8 cellular contexts compared by ENCODE assay signal in the genomic region with DNA sequence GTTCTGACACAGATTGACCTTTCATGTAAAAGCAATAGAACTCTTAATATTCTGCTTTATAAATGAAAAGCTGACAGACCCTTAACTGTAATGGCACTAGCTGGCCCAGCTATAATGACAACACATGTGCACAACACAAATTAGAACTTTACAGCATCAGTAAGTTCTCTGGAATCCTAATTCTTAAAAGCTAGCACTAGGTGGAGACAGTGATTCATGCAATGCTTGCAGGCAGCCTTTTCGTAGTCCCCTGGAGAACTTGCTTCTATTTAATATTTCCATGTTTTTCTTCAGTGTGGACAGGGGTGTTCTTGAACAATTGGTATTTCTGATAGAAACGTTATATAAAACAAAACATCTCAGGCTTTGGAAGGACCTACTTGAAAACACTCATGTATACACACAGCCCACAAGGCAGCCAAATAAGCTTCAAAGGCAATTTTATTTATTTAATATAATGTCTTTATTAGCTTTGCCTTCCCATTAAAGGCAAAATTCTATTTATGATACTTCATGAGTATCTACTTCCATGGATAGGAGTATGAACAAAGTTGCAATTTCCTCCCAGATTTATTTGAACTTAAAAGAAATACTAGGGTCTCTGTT.
DNase-seq lines count a peak whose midpoint lies in the region; TF ChIP-seq lines count a peak whose summit lies in the region.

No MANE protein-coding gene starts in this region.

- intact Hi-C loops in transverse colon (cut with DNase I; ENCODE audit: low total_unique reads) (no loop called here), uterus (cut with DNase I; ENCODE audit: low total_unique reads) (no loop called here)

- in situ Hi-C loops in Caki2 (cut with HindIII; ENCODE audit: low pct_unique_long_range_greater_than_20kb, low sequenced_read_pairs) (no loop called here), transverse colon (cut with MboI; ENCODE audit: low pct_ligation_motif_present in 1 of 4, low pct_unique_long_range_greater_than_20kb in 1 of 4, low sequenced_read_pairs in 3 of 4) (no loop called here)

- TF ChIP-seq CTCF in transverse colon (IDR thresholded peaks at IDR 0.05) (peak in 2 of 5 experiments; percentile 13 to 22), uterus (IDR thresholded peaks at IDR 0.05) (no peak)

- TF ChIP-seq EP300 in transverse colon (IDR thresholded peaks at IDR 0.05; ENCODE audit: low read depth) = no peak

- H3K4me1 ChIP-seq in transverse colon = no peaks in the 10 kb centered on the region
- no peaks in the 10 kb centered on the region for H3K4me1 ChIP-seq in uterus

- DNase-seq in Caki2 (ENCODE audit: low read depth) (peak; percentile 4), RPMI7951 (ENCODE audit: low read depth) (peak; percentile 15), hepatic stellate cell (ENCODE audit: low spot score) (peak; percentile 0), transverse colon (no peak), activated gamma-delta T cell (lab: John Stamatoyannopoulos, UW) (no peak), HCEC 1CT (no peak), uterus (no peak)
- DNase-seq in Jurkat, Clone E6-1 (ENCODE audit: low read depth, low spot score) = peak; percentile 35

- WGBS in transverse colon (ENCODE audit: low coverage in 1 of 2), 2 donors = 0 to 6% methylated on average over 2 of the region's 2 CpGs

- H3K27ac ChIP-seq in transverse colon (no peak overlapping the region), uterus (no peak overlapping the region)

- H3K9me3 ChIP-seq in transverse colon = no peaks in the 10 kb centered on the region
- no peaks in the 10 kb centered on the region for H3K9me3 ChIP-seq in uterus

- no peaks in the 10 kb centered on the region for H3K27me3 ChIP-seq in transverse colon
- no peaks in the 10 kb centered on the region for H3K27me3 ChIP-seq in uterus

- H3K36me3 ChIP-seq in transverse colon = no peaks in the 10 kb centered on the region
- no peaks in the 10 kb centered on the region for H3K36me3 ChIP-seq in uterus

- H3K4me3 ChIP-seq in Jurkat, Clone E6-1 (ENCODE audit: low read length) = no peak overlapping the region
- H3K4me3 ChIP-seq in transverse colon (no peak overlapping the region), uterus (no peak overlapping the region)

- no peak for TF ChIP-seq POLR2A in transverse colon (IDR thresholded peaks at IDR 0.05)
- TF ChIP-seq POLR2A in uterus (IDR thresholded peaks at IDR 0.05) = no peak

Comparison
In these comparisons a context has a peak if more than half of its experiments do, and no peak if none do; other contexts are left out.
1. DNase-seq: peak in Caki2 (single experiment), Jurkat, Clone E6-1 (single experiment), RPMI7951 (single experiment) and hepatic stellate cell (single experiment); none in transverse colon (single experiment), activated gamma-delta T cell (single experiment), HCEC 1CT (single experiment) and uterus (0 of 2).